Comparison of ENCODE assay signal across 2 cellular contexts in genomic region chr7:132307465-132307864, GRCh38.
TF ChIP-seq lines count a peak whose summit lies in the region.

No MANE protein-coding gene starts in this region.

TF ChIP-seq in HepG2, 621 proteins besides CTCF, POLR2A, EP300 and RAD21:
- no peak for TF ChIP-seq ZBTB42 (CRISPR knock-in tag; IDR thresholded peaks at IDR 0.05)
- no peak for TF ChIP-seq ZGPAT (CRISPR knock-in tag; IDR thresholded peaks at IDR 0.05)
- TF ChIP-seq HOXA5 (CRISPR knock-in tag; IDR thresholded peaks at IDR 0.05) = no peak
TF ChIP-seq in HepG2: peak in this region for 0.

TF ChIP-seq in GM12878, 131 proteins besides CTCF, POLR2A, EP300 and RAD21:
- TF ChIP-seq CREM (IDR thresholded peaks at IDR 0.05; ENCODE audit: low read depth) (no peak), NRF1 (conservative IDR thresholded peaks at IDR 0.05; ENCODE audit: low read depth, low read length) (no peak), TBL1XR1 (IDR thresholded peaks at IDR 0.05; ENCODE audit: low read depth, low read length) (no peak), ZNF687 (IDR thresholded peaks at IDR 0.05) (no peak), CHD4 (IDR thresholded peaks at IDR 0.05) (no peak), TCF7 (IDR thresholded peaks at IDR 0.05; ENCODE audit: borderline replicate concordance) (no peak), CBX3 (IDR thresholded peaks at IDR 0.05; ENCODE audit: borderline replicate concordance, low read depth) (no peak), JUND (IDR thresholded peaks at IDR 0.05; ENCODE audit: low read depth, low read length) (no peak), ASH2L (IDR thresholded peaks at IDR 0.05; ENCODE audit: borderline replicate concordance, low read depth) (no peak), MTA2 (IDR thresholded peaks at IDR 0.05; ENCODE audit: low read depth) (no peak), RB1 (IDR thresholded peaks at IDR 0.05; ENCODE audit: borderline replicate concordance) (no peak), FOXK2 (IDR thresholded peaks at IDR 0.05) (no peak), FOS (IDR thresholded peaks at IDR 0.05; ENCODE audit: borderline replicate concordance, extremely low read depth, insufficient read length) (no peak), IKZF1 (conservative IDR thresholded peaks at IDR 0.05) (no peak), RAD51 (IDR thresholded peaks at IDR 0.05) (no peak), LARP7 (IDR thresholded peaks at IDR 0.05) (no peak), ZNF592 (IDR thresholded peaks at IDR 0.05) (no peak), YY1 (IDR thresholded peaks at IDR 0.05; ENCODE audit: low read depth, low read length) (no peak), MXI1 (IDR thresholded peaks at IDR 0.05; ENCODE audit: low read depth, low read length) (no peak), PBX3 (IDR thresholded peaks at IDR 0.05; ENCODE audit: insufficient replicate concordance, low read depth, low read length) (no peak)
TF ChIP-seq in GM12878: peak in this region for 0.
